9 cellular contexts compared by ENCODE assay signal in genomic region chr17:8016632-8017424, GRCh38. TPM values are rescaled to one million over a fixed set of nuclear protein-coding genes. Genes with fewer than 3 reads are reported as not detected.
DNase-seq lines count a peak whose midpoint lies in the region; ATAC-seq, FAIRE-seq and TF ChIP-seq lines count a peak whose summit lies in the region.
"Had no signal": no experiment of that assay in that cellular context is flagged by ENCODE, and none has a peak within 500 bp of the region (broad histone marks: within the 10 kb centered on the region; RNA-seq: fewer than 3 reads in every experiment).

No MANE protein-coding gene starts in this region.

- DNase-seq in NCI-H82 (lab: John Stamatoyannopoulos, UW) (peak; percentile 64), NCI-H82 treated with DMSO at 0.1 percent for 48 hours (lab: John Stamatoyannopoulos, UW; ENCODE audit: unreplicated experiment) (no peak), SHP77 (lab: John Stamatoyannopoulos, UW) (peak; percentile 53 to 64), K562 (ENCODE audit: extremely low read depth in 1 of 4, low spot score in 3 of 4) (peak; percentile 53 to 60 (median 57)), gastrocnemius medialis (no peak), NCI-H510A (lab: John Stamatoyannopoulos, UW) (no peak)

- 12% methylated on average over 8 of the region's 12 CpGs for WGBS in K562 (ENCODE audit: insufficient coverage, low coverage, missing lambda C conversion rate)

- H3K9me3 ChIP-seq in K562 (replicated peaks; ENCODE audit: control insufficient read depth, insufficient read depth, low read depth, low read length) (no peaks in the 10 kb centered on the region), iPS-18a (ENCODE audit: control insufficient read depth, low read depth, low read length) (no peaks in the 10 kb centered on the region), gastrocnemius medialis (no peaks in the 10 kb centered on the region)

- H3K9me1 ChIP-seq in K562 (ENCODE audit: control insufficient read depth, insufficient read depth, low read length): no peaks in the 10 kb centered on the region

- no peak overlapping the region for H2AFZ ChIP-seq in K562 (ENCODE audit: low read depth, low read length)

- H3K79me2 ChIP-seq in K562 (ENCODE audit: control insufficient read depth, insufficient read depth, low read length): no peaks in the 10 kb centered on the region

- no TSS peak for BruUV-seq in K562 (replicated peaks; lab: Mats Ljungman, UMichigan)

- intact Hi-C loops in K562 (cut with micrococcal nuclease): loop anchor here (1.0 kb wide), 1 partner anchor 40 kb away; no protein-coding TSS in a partner anchor
- intact Hi-C loops in gastrocnemius medialis (cut with DNase I; ENCODE audit: low total_unique reads): no loop called here

- TF ChIP-seq EP300 in K562 (IDR thresholded peaks at IDR 0.05; ENCODE audit: low read length): no peak

- TF ChIP-seq CTCF in K562 (IDR thresholded peaks at IDR 0.05 in 2 of 3, conservative IDR thresholded peaks at IDR 0.05 in 1 of 3; ENCODE audit: insufficient read depth in 2 of 3, low read depth in 1 of 3, low read length in 3 of 3) (peak; percentile 64 to 82 (median 72)), gastrocnemius medialis (IDR thresholded peaks at IDR 0.05 in 4 of 5, conservative IDR thresholded peaks at IDR 0.05 in 1 of 5) (peak in 4 of 5 experiments; percentile 28 to 47 (median 40))

- TF ChIP-seq POLR2A in K562 (conservative IDR thresholded peaks at IDR 0.05): no peak
- TF ChIP-seq POLR2A in gastrocnemius medialis (IDR thresholded peaks at IDR 0.05): no peak

- no peaks in the 10 kb centered on the region for H4K20me1 ChIP-seq in K562 (replicated peaks; ENCODE audit: control insufficient read depth, insufficient read depth, low read length)

- in situ Hi-C loops in K562 (cut with MboI) (no loop called here), gastrocnemius medialis (cut with MboI; ENCODE audit: low sequenced_read_pairs in 4 of 4) (no loop called here)

- H3K4me1 ChIP-seq in K562 (replicated peaks in 1 of 2; ENCODE audit: control insufficient read depth in 2 of 2, insufficient read depth in 2 of 2, low read length in 2 of 2): peaks cover 0 to 13% of the 10 kb centered on the region in 2 experiments; a peak in 2 of 5 replicates
- no peaks in the 10 kb centered on the region for H3K4me1 ChIP-seq in iPS-18a (ENCODE audit: control insufficient read depth, low read depth, low read length)
- H3K4me1 ChIP-seq in gastrocnemius medialis: peaks cover 8% of the 10 kb centered on the region in 2 donors

- peak; percentile 72 for FAIRE-seq in K562 (lab: Jason Lieb, UNC)

- peak; percentile 47 to 71 for TF ChIP-seq RAD21 in K562 (CRISPR knock-in tag; conservative IDR thresholded peaks at IDR 0.05 in 1 of 2, IDR thresholded peaks at IDR 0.05 in 1 of 2)

- ATAC-seq in K562 (peak; percentile 95), gastrocnemius medialis (peak; percentile 50 to 55), GM18873 (IDR thresholded peaks at IDR 0.05; ENCODE audit: low FRiP score, unreplicated experiment) (no peak)

- POLR2A ChIA-PET in K562 (lab: Yijun Ruan, JAX): interaction anchor here (0.6 kb wide), 1 partner anchor 387 kb away, joined by 6 read pairs; the partner anchor contains the start of gene SHBG

- H3K36me3 ChIP-seq in K562 (ENCODE audit: control insufficient read depth, insufficient read depth, low read length): no peaks in the 10 kb centered on the region
- H3K36me3 ChIP-seq in iPS-18a (ENCODE audit: control insufficient read depth, low read depth, low read length): no peaks in the 10 kb centered on the region
- H3K36me3 ChIP-seq in gastrocnemius medialis: no peaks in the 10 kb centered on the region

- H3K9ac ChIP-seq in K562 (ENCODE audit: insufficient read depth in 1 of 2, low read depth in 2 of 2, low read length in 2 of 2) (no peak overlapping the region), iPS-18a (ENCODE audit: low read length) (no peak overlapping the region)

- H3K27ac ChIP-seq in K562 (ENCODE audit: extremely low read depth, low read depth, low read length) (no peak overlapping the region), iPS-18a (ENCODE audit: low read length) (no peak overlapping the region), gastrocnemius medialis (no peak overlapping the region)

- H3K4me2 ChIP-seq in K562 (ENCODE audit: insufficient read depth, low read length): no peak overlapping the region

- CTCF ChIA-PET in K562 (lab: Yijun Ruan, JAX; ENCODE audit: low intra/inter-chr PET ratio): interaction anchor here (0.6 to 3.1 kb wide), 4 partner anchors 24 to 273 kb away, joined by 3 to 17 read pairs (median 10); no protein-coding TSS in a partner anchor

- H3K27me3 ChIP-seq in K562 (ENCODE audit: control insufficient read depth in 2 of 2, insufficient read depth in 2 of 2, low read length in 2 of 2) (peaks cover 9 to 71% of the 10 kb centered on the region in 2 experiments; a peak in 4 of 5 replicates), iPS-18a (ENCODE audit: control insufficient read depth, insufficient read depth, low read length) (peaks cover 29% of the 10 kb centered on the region), gastrocnemius medialis (peaks cover 17 to 20% (median 19%) of the 10 kb centered on the region in 3 donors)

- H3K4me3 ChIP-seq in K562: no peak overlapping the region
- peak overlapping the region; percentile 83 for H3K4me3 ChIP-seq in iPS-18a (ENCODE audit: low read length)
- H3K4me3 ChIP-seq in gastrocnemius medialis: peak overlapping the region; percentile 8 to 40 (median 33)

TF ChIP-seq in K562, 482 proteins besides CTCF, POLR2A, EP300 and RAD21:
- TF ChIP-seq ARHGAP35 (IDR thresholded peaks at IDR 0.05; ENCODE audit: partially characterized antibody): no peak
- TF ChIP-seq NRF1 (conservative IDR thresholded peaks at IDR 0.05 in 1 of 2, IDR thresholded peaks at IDR 0.05 in 1 of 2): peak; percentile 53 to 60
- TF ChIP-seq SMC3 (conservative IDR thresholded peaks at IDR 0.05; ENCODE audit: insufficient read depth, low read depth, low read length): peak; percentile 42; the same call in 1 of the 2 replicates
- TF ChIP-seq STAT6 (CRISPR knock-in tag; IDR thresholded peaks at IDR 0.05): no peak
- 0 out of 2 replicates have a peak, but pooled peaks have one; percentile 14 for TF ChIP-seq CC2D1A (IDR thresholded peaks at IDR 0.05)
TF ChIP-seq in K562: peak in this region for 3.

RNA-seq across cellular contexts. Expression of gene GUCY2D, which starts 14.4 kb away (rescaled TPM):
- not detected in 2 replicates for total RNA-seq in K562 (2011; cell fraction: chromatin; rRNA removed; ENCODE audit: low replicate concordance)
- total RNA-seq in K562 (2011; cell fraction: nucleolus; rRNA removed): not detected in 2 replicates
- total RNA-seq in K562 (2011; cell fraction: nucleoplasm; rRNA removed): not detected in 2 replicates
- total RNA-seq in K562 (2014; rRNA removed) (0.05 TPM in 1 of 2 replicates, not detected in the other), K562 (2014; rRNA removed; fragmentation: Illumina TruSeq; extraction: Trizol) (not detected in 2 replicates), K562 (2015; rRNA removed; fragmentation: Illumina TruSeq; extraction: Trizol) (not detected in 2 replicates), K562 (2021) (not detected in 2 replicates), gastrocnemius medialis (not detected)
- polyA plus RNA-seq in K562 (2011; rRNA removed) (not detected in 2 replicates), K562 (2014; fragmentation: Illumina TruSeq; extraction: Trizol) (not detected in 2 replicates), K562 (2014; fragmentation: Nextera tagmentation; extraction: Ambion mirVana) (not detected), K562 (2014; rRNA removed) (0.03 TPM in 1 of 2 replicates, not detected in the other)
- polyA plus RNA-seq in K562 (2011; cell fraction: cytosol; rRNA removed): not detected in 2 replicates
- not detected in 2 replicates for polyA plus RNA-seq in K562 (2011; cell fraction: nucleus; rRNA removed)
- polyA plus RNA-seq in K562 (2012): 0.26 TPM in 1 of 2 replicates, not detected in the other
- polyA minus RNA-seq in K562 (2011; rRNA and poly(A)+ RNA removed): not detected in 2 replicates
- not detected in 2 replicates for polyA minus RNA-seq in K562 (2011; cell fraction: cytosol; rRNA and poly(A)+ RNA removed)
- not detected in 2 replicates for polyA minus RNA-seq in K562 (2011; cell fraction: nucleus; rRNA and poly(A)+ RNA removed)
- total RNA-seq: glomerular endothelial cell had no signal

RNA-seq across cellular contexts. Expression of gene ALOX15B, which starts 22.0 kb away (rescaled TPM):
- total RNA-seq in K562 (2011; cell fraction: chromatin; rRNA removed; ENCODE audit: low replicate concordance): not detected in 2 replicates
- total RNA-seq in K562 (2011; cell fraction: nucleolus; rRNA removed): not detected in 2 replicates
- total RNA-seq in K562 (2011; cell fraction: nucleoplasm; rRNA removed): not detected in 2 replicates
- not detected in 2 replicates for total RNA-seq in K562 (2014; rRNA removed)
- not detected in 2 replicates for total RNA-seq in K562 (2014; rRNA removed; fragmentation: Illumina TruSeq; extraction: Trizol)
- not detected in 2 replicates for total RNA-seq in K562 (2015; rRNA removed; fragmentation: Illumina TruSeq; extraction: Trizol)
- total RNA-seq in K562 (2021): 0.04 and 0.07 TPM in 2 replicates
- polyA plus RNA-seq in K562 (2011; rRNA removed): not detected in 2 replicates
- polyA plus RNA-seq in K562 (2011; cell fraction: cytosol; rRNA removed): not detected in 2 replicates
- polyA plus RNA-seq in K562 (2011; cell fraction: nucleus; rRNA removed): not detected in 2 replicates
- polyA plus RNA-seq in K562 (2012): not detected in 2 replicates
- not detected in 2 replicates for polyA plus RNA-seq in K562 (2014; fragmentation: Illumina TruSeq; extraction: Trizol)
- polyA plus RNA-seq in K562 (2014; fragmentation: Nextera tagmentation; extraction: Ambion mirVana): not detected
- polyA plus RNA-seq in K562 (2014; rRNA removed): not detected in 2 replicates
- polyA minus RNA-seq in K562 (2011; rRNA and poly(A)+ RNA removed): not detected in 2 replicates
- not detected in 2 replicates for polyA minus RNA-seq in K562 (2011; cell fraction: cytosol; rRNA and poly(A)+ RNA removed)
- polyA minus RNA-seq in K562 (2011; cell fraction: nucleus; rRNA and poly(A)+ RNA removed): not detected in 2 replicates
- total RNA-seq in gastrocnemius medialis: 1 to 10 TPM in 1 of 4 donors, under 1 TPM in 3; 0.15 to 1.0 (median 0.69) TPM
- total RNA-seq: glomerular endothelial cell had no signal

Comparison
In these comparisons a context has a peak if more than half of its experiments do, and no peak if none do; other contexts are left out.
1. DNase-seq: peak in NCI-H82 (single experiment), SHP77 (2 of 2) and K562 (4 of 4); none in NCI-H82 treated with DMSO at 0.1 percent for 48 hours (single experiment), gastrocnemius medialis (0 of 2) and NCI-H510A (single experiment).